In genomic region chr12:48765753-48766162, GRCh38 we compare ENCODE assay signal across 12 cellular contexts. TPM values are rescaled to one million over a fixed set of nuclear protein-coding genes. Genes with fewer than 3 reads are reported as not detected.
A peak's percentile ranks its signal among the peaks of the same experiment; 100 is the strongest.
DNase-seq lines count a peak whose midpoint lies in the region; ATAC-seq and TF ChIP-seq lines count a peak whose summit lies in the region.
"Had no signal": no experiment of that assay in that cellular context is flagged by ENCODE, and none has a peak within 500 bp of the region (broad histone marks: within the 10 kb centered on the region; RNA-seq: fewer than 3 reads in every experiment).

No MANE protein-coding gene starts in this region.

- H3K9me3 ChIP-seq in heart right ventricle (no peaks in the 10 kb centered on the region), vagina (no peaks in the 10 kb centered on the region), tibial nerve (no peaks in the 10 kb centered on the region)

- peaks cover 6 to 46% (median 28%) of the 10 kb centered on the region in 9 donors for H3K4me1 ChIP-seq in heart right ventricle
- peaks cover 26% of the 10 kb centered on the region for H3K4me1 ChIP-seq in vagina
- H3K4me1 ChIP-seq in tibial nerve, result peaks cover 0 to 34% (median 17%) of the 10 kb centered on the region in 4 donors

- H3K4me3 ChIP-seq in heart right ventricle, result no peak overlapping the region
- H3K4me3 ChIP-seq in foreskin fibroblast (ENCODE audit: low read depth in 1 of 2, low read length in 2 of 2), result no peak overlapping the region
- no peak overlapping the region for H3K4me3 ChIP-seq in vagina
- no peak overlapping the region for H3K4me3 ChIP-seq in tibial nerve

- DNase-seq in heart right ventricle, result no peak
- DNase-seq in Right ventricle myocardium inferior (ENCODE audit: missing footprints), result no peak
- peak; percentile 85 for DNase-seq in RPMI7951 (ENCODE audit: low read depth)
- DNase-seq in foreskin fibroblast, result peak; percentile 53 to 60
- no peak for DNase-seq in vagina (ENCODE audit: extremely low spot score in 2 of 2)
- DNase-seq in tibial nerve (ENCODE audit: low spot score in 2 of 2), result no peak
- no peak for DNase-seq in G401 (ENCODE audit: low spot score)
- DNase-seq: C1 segment of cervical spinal cord, mesendoderm, NCI-H1048, SHP77 treated with DMSO at 0.1 percent for 48 hours had no signal

- no peak for TF ChIP-seq CTCF in heart right ventricle (IDR thresholded peaks at IDR 0.05)
- TF ChIP-seq CTCF in foreskin fibroblast (IDR thresholded peaks at IDR 0.05; ENCODE audit: low read depth, low read length), result no peak
- no peak for TF ChIP-seq CTCF in vagina (IDR thresholded peaks at IDR 0.05)
- no peak for TF ChIP-seq CTCF in tibial nerve (IDR thresholded peaks at IDR 0.05)

- no peaks in the 10 kb centered on the region for H3K27me3 ChIP-seq in heart right ventricle
- H3K27me3 ChIP-seq in vagina, result no peaks in the 10 kb centered on the region
- H3K27me3 ChIP-seq in tibial nerve, result no peaks in the 10 kb centered on the region

- TF ChIP-seq POLR2A in vagina (IDR thresholded peaks at IDR 0.05) (no peak), tibial nerve (IDR thresholded peaks at IDR 0.05) (no peak)

- in situ Hi-C loops in G401 (cut with HindIII; ENCODE audit: low sequenced_read_pairs), result no loop called here

- peaks cover 0 to 67% (median 23%) of the 10 kb centered on the region in 9 donors for H3K36me3 ChIP-seq in heart right ventricle
- peaks cover 0 to 9% of the 10 kb centered on the region in 2 donors for H3K36me3 ChIP-seq in vagina
- H3K36me3 ChIP-seq in tibial nerve, result peaks cover 0 to 59% (median 7%) of the 10 kb centered on the region in 3 donors

- H3K27ac ChIP-seq in heart right ventricle (peak overlapping the region in 6 of 10 donors; percentile 10 to 77 (median 61)), vagina (peak overlapping the region; percentile 69), tibial nerve (peak overlapping the region in 2 of 4 donors; percentile 42 to 84)

- ATAC-seq in heart right ventricle, result peak in 3 of 8 donors; percentile 5 to 12 (median 7)
- ATAC-seq in Right ventricle myocardium inferior, result no peak
- no peak for ATAC-seq in GM21515 (IDR thresholded peaks at IDR 0.05; ENCODE audit: unreplicated experiment)

- intact Hi-C loops in heart right ventricle (cut with DNase I) (no loop called here), Right ventricle myocardium inferior (cut with DNase I) (loop anchor here (2.0 kb wide), 1 partner anchor 21 kb away; no protein-coding TSS in a partner anchor), vagina (cut with DNase I) (no loop called here)

- TF ChIP-seq EP300 in tibial nerve (IDR thresholded peaks at IDR 0.05), result no peak

- 69 to 71% methylated on average over 5 of the region's 5 CpGs for WGBS in heart right ventricle, 2 donors
- WGBS in tibial nerve, 2 donors, result 21 to 25% methylated on average over 5 of the region's 5 CpGs

RNA-seq across cellular contexts. Expression of gene ADCY6, which starts 23.1 kb away (rescaled TPM):
- 100 to 1,000 TPM in 8 of 10 donors, 10 to 100 TPM in 2; 84.4 to 144 (median 122) TPM for total RNA-seq in heart right ventricle
- polyA plus RNA-seq in heart right ventricle, result 100 to 1,000 TPM in 1 of 2 donors, 10 to 100 TPM in 1; 35.3 to 123 TPM
- total RNA-seq in Right ventricle myocardium inferior, result 55.6 TPM
- total RNA-seq in RPMI7951 (2014; rRNA removed; shearing (Covaris generic)), result 10.3 and 10.8 TPM in 2 replicates
- total RNA-seq in vagina, result 30.0 TPM
- total RNA-seq in tibial nerve, result 10 to 100 TPM; 53.3 to 74.7 (median 57.1) TPM
- total RNA-seq in G401 (2014; rRNA removed; shearing (Covaris generic)), result 23.1 and 29.8 TPM in 2 replicates

RNA-seq across cellular contexts. Expression of gene CCNT1, which starts 49.3 kb away (rescaled TPM):
- total RNA-seq in heart right ventricle (10 to 100 TPM; 17.6 to 27.2 (median 23.0) TPM), Right ventricle myocardium inferior (17.0 TPM), vagina (58.4 TPM), tibial nerve (10 to 100 TPM; 21.3 to 32.1 (median 24.9) TPM)
- 1 to 10 TPM; 2.7 to 4.0 TPM for polyA plus RNA-seq in heart right ventricle
- 19.1 and 20.9 TPM in 2 replicates for total RNA-seq in RPMI7951 (2014; rRNA removed; shearing (Covaris generic))
- 17.5 and 29.7 TPM in 2 replicates for total RNA-seq in G401 (2014; rRNA removed; shearing (Covaris generic))

RNA-seq across cellular contexts. Expression of gene CACNB3, which starts 52.5 kb away (rescaled TPM):
- total RNA-seq in heart right ventricle (1 to 10 TPM; 2.2 to 7.8 (median 4.1) TPM), Right ventricle myocardium inferior (6.0 TPM), vagina (36.1 TPM), tibial nerve (10 to 100 TPM in 3 of 4 donors, 1 to 10 TPM in 1; 9.8 to 31.2 (median 20.7) TPM)
- polyA plus RNA-seq in heart right ventricle, result 10 to 100 TPM in 1 of 2 donors, 1 to 10 TPM in 1; 4.3 to 13.5 TPM
- 10.5 and 11.2 TPM in 2 replicates for total RNA-seq in RPMI7951 (2014; rRNA removed; shearing (Covaris generic))
- 2.9 and 17.2 TPM in 2 replicates for total RNA-seq in G401 (2014; rRNA removed; shearing (Covaris generic))

Comparison
In these comparisons a context has a peak if more than half of its experiments do, and no peak if none do; other contexts are left out.
1. DNase-seq: peak in RPMI7951 (single experiment) and foreskin fibroblast (2 of 2); none in heart right ventricle (0 of 2), Right ventricle myocardium inferior (single experiment), vagina (0 of 2), tibial nerve (0 of 2) and G401 (single experiment).